Comparison of ENCODE assay signal across 1 cellular context in the genomic region with DNA sequence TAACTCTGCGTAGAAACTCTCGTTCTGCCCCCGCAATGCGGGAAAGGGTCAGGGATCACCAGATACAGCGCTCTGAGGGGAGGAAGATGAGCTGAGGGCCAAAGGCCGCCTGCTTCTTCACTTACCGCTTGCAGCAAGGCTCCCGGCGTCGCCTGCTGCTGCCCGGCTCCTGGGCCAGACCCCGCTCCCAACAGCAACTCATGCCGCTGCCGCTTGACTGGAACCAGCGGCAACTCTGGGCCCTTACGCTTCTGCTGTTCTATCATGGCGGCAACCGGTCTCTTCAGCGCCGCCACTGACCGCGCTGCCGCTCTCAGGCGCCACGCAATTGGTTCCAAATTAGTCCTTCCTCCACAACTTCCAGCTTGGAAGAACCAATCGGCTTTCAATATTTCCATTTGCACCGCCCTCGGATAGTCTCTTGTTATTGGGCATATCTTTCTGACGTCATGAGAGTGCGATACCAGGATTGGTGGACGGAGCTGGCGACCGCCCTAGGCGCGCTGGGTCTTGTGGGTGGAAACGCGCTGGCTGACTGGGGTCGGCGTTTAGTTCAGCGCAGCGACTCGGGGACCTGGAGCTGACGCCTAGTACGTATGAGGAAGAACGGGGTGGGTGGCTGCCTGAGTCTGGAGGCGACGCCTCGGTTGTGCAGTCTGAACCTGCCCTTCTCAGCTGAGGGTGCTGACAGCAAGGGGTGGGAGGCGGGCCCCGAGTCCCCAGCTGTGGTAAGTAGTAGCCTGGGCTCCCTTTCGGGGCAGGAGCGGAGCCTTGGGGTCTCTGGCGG.
TF ChIP-seq lines count a peak whose summit lies in the region.

A gene (minus strand): TSS at position 303 of the 787 bp plus-strand sequence. CDS start 37 bp downstream, at position 266.
A gene with protein sequence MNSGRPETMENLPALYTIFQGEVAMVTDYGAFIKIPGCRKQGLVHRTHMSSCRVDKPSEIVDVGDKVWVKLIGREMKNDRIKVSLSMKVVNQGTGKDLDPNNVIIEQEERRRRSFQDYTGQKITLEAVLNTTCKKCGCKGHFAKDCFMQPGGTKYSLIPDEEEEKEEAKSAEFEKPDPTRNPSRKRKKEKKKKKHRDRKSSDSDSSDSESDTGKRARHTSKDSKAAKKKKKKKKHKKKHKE (plus strand): TSS at position 547 of the 787 bp plus-strand sequence. CDS start 13,067 bp downstream, outside the sequence.

TF ChIP-seq in HepG2, 621 proteins besides CTCF, POLR2A, EP300 and RAD21 (continued from another document and continues in another):
- TF ChIP-seq TEAD3 (CRISPR knock-in tag; optimal IDR thresholded peaks at IDR 0.05; ENCODE audit: borderline replicate concordance): peak; percentile 28
- TF ChIP-seq, protein P1, sequence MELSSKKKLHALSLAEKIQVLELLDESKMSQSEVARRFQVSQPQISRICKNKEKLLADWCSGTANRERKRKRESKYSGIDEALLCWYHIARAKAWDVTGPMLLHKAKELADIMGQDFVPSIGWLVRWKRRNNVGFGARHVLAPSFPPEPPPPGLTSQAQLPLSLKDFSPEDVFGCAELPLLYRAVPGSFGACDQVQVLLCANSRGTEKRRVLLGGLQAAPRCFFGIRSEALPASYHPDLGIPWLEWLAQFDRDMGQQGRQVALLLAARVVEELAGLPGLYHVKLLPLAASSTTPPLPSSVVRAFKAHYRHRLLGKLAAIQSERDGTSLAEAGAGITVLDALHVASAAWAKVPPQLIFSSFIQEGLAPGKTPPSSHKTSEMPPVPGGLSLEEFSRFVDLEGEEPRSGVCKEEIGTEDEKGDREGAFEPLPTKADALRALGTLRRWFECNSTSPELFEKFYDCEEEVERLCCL (CRISPR knock-in tag; IDR thresholded peaks at IDR 0.05; ENCODE audit: borderline replicate concordance): no peak
- TF ChIP-seq RXRB (CRISPR knock-in tag; IDR thresholded peaks at IDR 0.05; ENCODE audit: borderline replicate concordance): no peak
- TF ChIP-seq ZMYM4 (CRISPR knock-in tag; IDR thresholded peaks at IDR 0.05): peak; percentile 72
- TF ChIP-seq ZNF720 (CRISPR knock-in tag; IDR thresholded peaks at IDR 0.05): no peak
- TF ChIP-seq CBX1 (IDR thresholded peaks at IDR 0.05; ENCODE audit: low read depth): no peak
- no peak for TF ChIP-seq ZNF432 (CRISPR knock-in tag; IDR thresholded peaks at IDR 0.05; ENCODE audit: borderline replicate concordance)
- TF ChIP-seq, protein P2, sequence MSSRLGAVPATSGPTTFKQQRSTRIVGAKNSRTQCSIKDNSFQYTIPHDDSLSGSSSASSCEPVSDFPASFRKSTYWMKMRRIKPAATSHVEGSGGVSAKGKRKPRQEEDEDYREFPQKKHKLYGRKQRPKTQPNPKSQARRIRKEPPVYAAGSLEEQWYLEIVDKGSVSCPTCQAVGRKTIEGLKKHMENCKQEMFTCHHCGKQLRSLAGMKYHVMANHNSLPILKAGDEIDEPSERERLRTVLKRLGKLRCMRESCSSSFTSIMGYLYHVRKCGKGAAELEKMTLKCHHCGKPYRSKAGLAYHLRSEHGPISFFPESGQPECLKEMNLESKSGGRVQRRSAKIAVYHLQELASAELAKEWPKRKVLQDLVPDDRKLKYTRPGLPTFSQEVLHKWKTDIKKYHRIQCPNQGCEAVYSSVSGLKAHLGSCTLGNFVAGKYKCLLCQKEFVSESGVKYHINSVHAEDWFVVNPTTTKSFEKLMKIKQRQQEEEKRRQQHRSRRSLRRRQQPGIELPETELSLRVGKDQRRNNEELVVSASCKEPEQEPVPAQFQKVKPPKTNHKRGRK (CRISPR knock-in tag; IDR thresholded peaks at IDR 0.05): no peak
- 0 out of 2 replicates have a peak, but pooled peaks have one; percentile 20 for TF ChIP-seq TP53 (CRISPR knock-in tag; conservative IDR thresholded peaks at IDR 0.05)
- 0 out of 2 replicates have a peak, but pooled peaks have one; percentile 19 for TF ChIP-seq SOX13 (IDR thresholded peaks at IDR 0.05)
- no peak for TF ChIP-seq SOX13 (CRISPR knock-in tag; conservative IDR thresholded peaks at IDR 0.05 in 1 of 2, IDR thresholded peaks at IDR 0.05 in 1 of 2)
- TF ChIP-seq, protein P3, sequence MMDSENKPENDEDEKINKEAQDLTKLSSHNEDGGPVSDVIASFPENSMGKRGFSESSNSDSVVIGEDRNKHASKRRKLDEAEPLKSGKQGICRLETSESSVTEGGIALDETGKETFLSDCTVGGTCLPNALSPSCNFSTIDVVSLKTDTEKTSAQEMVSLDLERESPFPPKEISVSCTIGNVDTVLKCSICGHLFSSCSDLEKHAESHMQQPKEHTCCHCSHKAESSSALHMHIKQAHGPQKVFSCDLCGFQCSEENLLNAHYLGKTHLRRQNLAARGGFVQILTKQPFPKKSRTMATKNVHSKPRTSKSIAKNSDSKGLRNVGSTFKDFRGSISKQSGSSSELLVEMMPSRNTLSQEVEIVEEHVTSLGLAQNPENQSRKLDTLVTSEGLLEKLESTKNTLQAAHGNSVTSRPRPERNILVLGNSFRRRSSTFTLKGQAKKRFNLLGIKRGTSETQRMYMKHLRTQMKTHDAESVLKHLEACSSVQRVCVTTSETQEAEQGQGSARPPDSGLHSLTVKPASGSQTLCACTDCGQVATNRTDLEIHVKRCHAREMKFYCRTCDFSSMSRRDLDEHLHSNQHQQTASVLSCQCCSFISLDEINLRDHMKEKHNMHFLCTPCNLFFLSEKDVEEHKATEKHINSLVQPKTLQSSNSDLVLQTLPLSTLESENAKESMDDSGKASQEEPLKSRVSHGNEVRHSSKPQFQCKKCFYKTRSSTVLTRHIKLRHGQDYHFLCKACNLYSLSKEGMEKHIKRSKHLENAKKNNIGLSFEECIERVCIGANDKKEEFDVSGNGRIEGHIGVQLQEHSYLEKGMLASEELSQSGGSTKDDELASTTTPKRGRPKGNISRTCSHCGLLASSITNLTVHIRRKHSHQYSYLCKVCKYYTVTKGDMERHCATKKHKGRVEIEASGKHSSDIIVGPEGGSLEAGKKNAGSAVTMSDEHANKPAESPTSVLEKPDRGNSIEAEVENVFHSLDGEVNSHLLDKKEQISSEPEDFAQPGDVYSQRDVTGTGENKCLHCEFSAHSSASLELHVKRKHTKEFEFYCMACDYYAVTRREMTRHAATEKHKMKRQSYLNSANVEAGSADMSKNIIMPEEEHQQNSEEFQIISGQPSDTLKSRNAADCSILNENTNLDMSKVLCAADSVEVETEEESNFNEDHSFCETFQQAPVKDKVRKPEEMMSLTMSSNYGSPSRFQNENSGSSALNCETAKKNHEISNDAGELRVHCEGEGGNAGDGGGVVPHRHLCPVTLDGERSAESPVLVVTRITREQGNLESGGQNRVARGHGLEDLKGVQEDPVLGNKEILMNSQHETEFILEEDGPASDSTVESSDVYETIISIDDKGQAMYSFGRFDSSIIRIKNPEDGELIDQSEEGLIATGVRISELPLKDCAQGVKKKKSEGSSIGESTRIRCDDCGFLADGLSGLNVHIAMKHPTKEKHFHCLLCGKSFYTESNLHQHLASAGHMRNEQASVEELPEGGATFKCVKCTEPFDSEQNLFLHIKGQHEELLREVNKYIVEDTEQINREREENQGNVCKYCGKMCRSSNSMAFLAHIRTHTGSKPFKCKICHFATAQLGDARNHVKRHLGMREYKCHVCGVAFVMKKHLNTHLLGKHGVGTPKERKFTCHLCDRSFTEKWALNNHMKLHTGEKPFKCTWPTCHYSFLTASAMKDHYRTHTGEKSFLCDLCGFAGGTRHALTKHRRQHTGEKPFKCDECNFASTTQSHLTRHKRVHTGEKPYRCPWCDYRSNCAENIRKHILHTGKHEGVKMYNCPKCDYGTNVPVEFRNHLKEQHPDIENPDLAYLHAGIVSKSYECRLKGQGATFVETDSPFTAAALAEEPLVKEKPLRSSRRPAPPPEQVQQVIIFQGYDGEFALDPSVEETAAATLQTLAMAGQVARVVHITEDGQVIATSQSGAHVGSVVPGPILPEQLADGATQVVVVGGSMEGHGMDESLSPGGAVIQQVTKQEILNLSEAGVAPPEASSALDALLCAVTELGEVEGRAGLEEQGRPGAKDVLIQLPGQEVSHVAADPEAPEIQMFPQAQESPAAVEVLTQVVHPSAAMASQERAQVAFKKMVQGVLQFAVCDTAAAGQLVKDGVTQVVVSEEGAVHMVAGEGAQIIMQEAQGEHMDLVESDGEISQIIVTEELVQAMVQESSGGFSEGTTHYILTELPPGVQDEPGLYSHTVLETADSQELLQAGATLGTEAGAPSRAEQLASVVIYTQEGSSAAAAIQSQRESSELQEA (CRISPR knock-in tag; IDR thresholded peaks at IDR 0.05; ENCODE audit: not compliant biosample characterization): no peak
- TF ChIP-seq, protein P4, sequence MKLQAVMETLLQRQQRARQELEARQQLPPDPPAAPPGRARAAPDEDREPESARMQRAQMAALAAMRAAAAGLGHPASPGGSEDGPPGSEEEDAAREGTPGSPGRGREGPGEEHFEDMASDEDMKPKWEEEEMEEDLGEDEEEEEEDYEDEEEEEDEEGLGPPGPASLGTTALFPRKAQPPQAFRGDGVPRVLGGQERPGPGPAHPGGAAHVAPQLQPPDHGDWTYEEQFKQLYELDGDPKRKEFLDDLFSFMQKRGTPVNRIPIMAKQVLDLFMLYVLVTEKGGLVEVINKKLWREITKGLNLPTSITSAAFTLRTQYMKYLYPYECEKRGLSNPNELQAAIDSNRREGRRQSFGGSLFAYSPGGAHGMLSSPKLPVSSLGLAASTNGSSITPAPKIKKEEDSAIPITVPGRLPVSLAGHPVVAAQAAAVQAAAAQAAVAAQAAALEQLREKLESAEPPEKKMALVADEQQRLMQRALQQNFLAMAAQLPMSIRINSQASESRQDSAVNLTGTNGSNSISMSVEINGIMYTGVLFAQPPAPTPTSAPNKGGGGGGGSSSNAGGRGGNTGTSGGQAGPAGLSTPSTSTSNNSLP (IDR thresholded peaks at IDR 0.05; ENCODE audit: low read depth, low read length): no peak
- no peak for TF ChIP-seq NR3C1 (CRISPR knock-in tag; IDR thresholded peaks at IDR 0.05)
- no peak for TF ChIP-seq ZNF768 (CRISPR knock-in tag; IDR thresholded peaks at IDR 0.05)
- no peak; the same call in 1 of the 2 replicates for TF ChIP-seq ZBTB42 (CRISPR knock-in tag; IDR thresholded peaks at IDR 0.05)
- TF ChIP-seq ZNF510 (CRISPR knock-in tag; IDR thresholded peaks at IDR 0.05; ENCODE audit: low read depth): peak; percentile 35; the same call in 1 of the 2 replicates
- no peak for TF ChIP-seq MTA3 (CRISPR knock-in tag; IDR thresholded peaks at IDR 0.05)
- no peak for TF ChIP-seq SMC3 (IDR thresholded peaks at IDR 0.05; ENCODE audit: low read length)
- no peak for TF ChIP-seq HDAC6 (IDR thresholded peaks at IDR 0.05; ENCODE audit: low read depth, low read length)
- TF ChIP-seq, protein P5, sequence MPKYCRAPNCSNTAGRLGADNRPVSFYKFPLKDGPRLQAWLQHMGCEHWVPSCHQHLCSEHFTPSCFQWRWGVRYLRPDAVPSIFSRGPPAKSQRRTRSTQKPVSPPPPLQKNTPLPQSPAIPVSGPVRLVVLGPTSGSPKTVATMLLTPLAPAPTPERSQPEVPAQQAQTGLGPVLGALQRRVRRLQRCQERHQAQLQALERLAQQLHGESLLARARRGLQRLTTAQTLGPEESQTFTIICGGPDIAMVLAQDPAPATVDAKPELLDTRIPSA (CRISPR knock-in tag; IDR thresholded peaks at IDR 0.05; ENCODE audit: borderline replicate concordance): no peak
- TF ChIP-seq SP4 (CRISPR knock-in tag; IDR thresholded peaks at IDR 0.05): peak; percentile 82
- TF ChIP-seq, protein P6, sequence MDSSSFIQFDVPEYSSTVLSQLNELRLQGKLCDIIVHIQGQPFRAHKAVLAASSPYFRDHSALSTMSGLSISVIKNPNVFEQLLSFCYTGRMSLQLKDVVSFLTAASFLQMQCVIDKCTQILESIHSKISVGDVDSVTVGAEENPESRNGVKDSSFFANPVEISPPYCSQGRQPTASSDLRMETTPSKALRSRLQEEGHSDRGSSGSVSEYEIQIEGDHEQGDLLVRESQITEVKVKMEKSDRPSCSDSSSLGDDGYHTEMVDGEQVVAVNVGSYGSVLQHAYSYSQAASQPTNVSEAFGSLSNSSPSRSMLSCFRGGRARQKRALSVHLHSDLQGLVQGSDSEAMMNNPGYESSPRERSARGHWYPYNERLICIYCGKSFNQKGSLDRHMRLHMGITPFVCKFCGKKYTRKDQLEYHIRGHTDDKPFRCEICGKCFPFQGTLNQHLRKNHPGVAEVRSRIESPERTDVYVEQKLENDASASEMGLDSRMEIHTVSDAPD (CRISPR knock-in tag; IDR thresholded peaks at IDR 0.05): no peak; the same call in 1 of the 2 replicates
- TF ChIP-seq HNRNPH1 (optimal IDR thresholded peaks at IDR 0.05; ENCODE audit: low read depth, low read length): no peak
- TF ChIP-seq, protein P7, sequence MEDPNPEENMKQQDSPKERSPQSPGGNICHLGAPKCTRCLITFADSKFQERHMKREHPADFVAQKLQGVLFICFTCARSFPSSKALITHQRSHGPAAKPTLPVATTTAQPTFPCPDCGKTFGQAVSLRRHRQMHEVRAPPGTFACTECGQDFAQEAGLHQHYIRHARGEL (CRISPR knock-in tag; IDR thresholded peaks at IDR 0.05): no peak
- TF ChIP-seq ZNF264 (CRISPR knock-in tag; IDR thresholded peaks at IDR 0.05): no peak
- no peak for TF ChIP-seq KLF9 (CRISPR knock-in tag; IDR thresholded peaks at IDR 0.05; ENCODE audit: low read depth)
- no peak for TF ChIP-seq ZNF775 (CRISPR knock-in tag; IDR thresholded peaks at IDR 0.05; ENCODE audit: borderline replicate concordance)
- TF ChIP-seq, protein P8, sequence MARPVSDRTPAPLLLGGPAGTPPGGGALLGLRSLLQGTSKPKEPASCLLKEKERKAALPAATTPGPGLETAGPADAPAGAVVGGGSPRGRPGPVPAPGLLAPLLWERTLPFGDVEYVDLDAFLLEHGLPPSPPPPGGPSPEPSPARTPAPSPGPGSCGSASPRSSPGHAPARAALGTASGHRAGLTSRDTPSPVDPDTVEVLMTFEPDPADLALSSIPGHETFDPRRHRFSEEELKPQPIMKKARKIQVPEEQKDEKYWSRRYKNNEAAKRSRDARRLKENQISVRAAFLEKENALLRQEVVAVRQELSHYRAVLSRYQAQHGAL (CRISPR knock-in tag; IDR thresholded peaks at IDR 0.05; ENCODE audit: not compliant biosample characterization): no peak
- TF ChIP-seq NR1H2 (CRISPR knock-in tag; IDR thresholded peaks at IDR 0.05; ENCODE audit: borderline replicate concordance, low read depth): no peak
- no peak for TF ChIP-seq ZFP62 (CRISPR knock-in tag; IDR thresholded peaks at IDR 0.05)
- TF ChIP-seq ZNF83 (CRISPR knock-in tag; IDR thresholded peaks at IDR 0.05; ENCODE audit: borderline replicate concordance): no peak
- no peak for TF ChIP-seq CEBPB (IDR thresholded peaks at IDR 0.05; ENCODE audit: borderline replicate concordance, low read depth, low read length)
- no peak for TF ChIP-seq ZNF326 (CRISPR knock-in tag; IDR thresholded peaks at IDR 0.05; ENCODE audit: borderline replicate concordance)
- TF ChIP-seq, protein P9, sequence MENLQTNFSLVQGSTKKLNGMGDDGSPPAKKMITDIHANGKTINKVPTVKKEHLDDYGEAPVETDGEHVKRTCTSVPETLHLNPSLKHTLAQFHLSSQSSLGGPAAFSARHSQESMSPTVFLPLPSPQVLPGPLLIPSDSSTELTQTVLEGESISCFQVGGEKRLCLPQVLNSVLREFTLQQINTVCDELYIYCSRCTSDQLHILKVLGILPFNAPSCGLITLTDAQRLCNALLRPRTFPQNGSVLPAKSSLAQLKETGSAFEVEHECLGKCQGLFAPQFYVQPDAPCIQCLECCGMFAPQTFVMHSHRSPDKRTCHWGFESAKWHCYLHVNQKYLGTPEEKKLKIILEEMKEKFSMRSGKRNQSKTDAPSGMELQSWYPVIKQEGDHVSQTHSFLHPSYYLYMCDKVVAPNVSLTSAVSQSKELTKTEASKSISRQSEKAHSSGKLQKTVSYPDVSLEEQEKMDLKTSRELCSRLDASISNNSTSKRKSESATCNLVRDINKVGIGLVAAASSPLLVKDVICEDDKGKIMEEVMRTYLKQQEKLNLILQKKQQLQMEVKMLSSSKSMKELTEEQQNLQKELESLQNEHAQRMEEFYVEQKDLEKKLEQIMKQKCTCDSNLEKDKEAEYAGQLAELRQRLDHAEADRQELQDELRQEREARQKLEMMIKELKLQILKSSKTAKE (CRISPR knock-in tag; IDR thresholded peaks at IDR 0.05; ENCODE audit: borderline replicate concordance): no peak
- no peak for TF ChIP-seq TMF1 (CRISPR knock-in tag; IDR thresholded peaks at IDR 0.05; ENCODE audit: low read depth)
- no peak for TF ChIP-seq IRX3 (CRISPR knock-in tag; IDR thresholded peaks at IDR 0.05; ENCODE audit: borderline replicate concordance, low read depth)
- TF ChIP-seq MXI1 (IDR thresholded peaks at IDR 0.05; ENCODE audit: borderline replicate concordance, low read depth, low read length): peak; percentile 82; the same call in 1 of the 3 replicates
